8 cellular contexts compared by ENCODE assay signal in the genomic region with DNA sequence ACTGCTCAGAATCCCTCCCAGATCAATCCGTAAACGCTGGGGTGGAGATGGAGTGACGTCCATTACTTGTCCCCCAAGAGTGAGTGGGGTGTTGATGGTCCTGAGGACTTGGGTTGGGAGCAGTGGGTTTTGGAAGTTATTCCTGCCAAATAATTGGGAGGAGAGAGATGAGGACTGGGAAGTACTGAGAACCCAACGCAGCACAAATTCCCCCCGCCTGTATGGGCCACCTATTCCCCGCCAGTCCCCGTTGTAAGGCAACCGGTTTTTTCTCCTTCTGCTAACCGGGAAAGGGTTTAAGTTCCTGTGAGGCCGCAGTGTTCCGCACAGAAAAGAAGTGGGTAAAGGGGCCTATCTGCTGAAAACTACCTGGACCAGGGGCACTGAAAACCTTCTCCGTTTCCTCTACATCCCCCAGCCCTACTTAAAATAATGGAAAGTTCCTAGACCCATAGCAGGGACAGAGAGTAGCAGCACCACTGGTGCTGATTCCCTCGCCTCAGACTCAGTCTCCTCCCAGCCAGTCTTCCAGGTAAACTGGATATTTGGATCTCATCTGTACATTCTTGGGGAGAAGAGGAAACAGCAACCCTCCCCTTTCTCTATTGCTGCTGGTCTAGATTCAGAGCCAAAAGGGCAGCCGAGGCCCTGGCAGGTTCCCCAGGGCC. TPM values are rescaled to one million over a fixed set of nuclear protein-coding genes. Genes with fewer than 3 reads are reported as not detected.
DNase-seq lines count a peak whose midpoint lies in the region; ATAC-seq and TF ChIP-seq lines count a peak whose summit lies in the region.

No MANE protein-coding gene starts in this region.

- DNase-seq in AG04450 (ENCODE audit: low read depth, low spot score): no peak
- no peak for DNase-seq in epithelial cell of esophagus (ENCODE audit: low read depth)
- DNase-seq in naive thymus-derived CD8-positive, alpha-beta T cell: no peak
- DNase-seq in left colon: no peak
- DNase-seq in stimulated activated CD4-positive, alpha-beta T cell treated with anti-CD3 and anti-CD28 coated beads, Interleukin-12 subunit alpha, Interleukin-12 subunit beta, amount 100 ng/mL, for 4 hours: no peak
- no peak for DNase-seq in NCI-H82 treated with DMSO at 0.1 percent for 48 hours (lab: John Stamatoyannopoulos, UW; ENCODE audit: unreplicated experiment)

- POLR2A ChIA-PET in AG04450 (lab: Yijun Ruan, JAX): interaction anchor here (1.4 kb wide), 1 partner anchor 21 kb away, joined by 6 read pairs; no protein-coding TSS in a partner anchor
- POLR2A ChIA-PET in naive thymus-derived CD8-positive, alpha-beta T cell (lab: Charles Lee): interaction anchor here (1.9 kb wide), 1 partner anchor 37 kb away, joined by 6 read pairs; no protein-coding TSS in a partner anchor

- peaks cover 14 to 25% (median 22%) of the 10 kb centered on the region in 4 donors for H3K4me1 Mint-ChIP-seq in naive thymus-derived CD8-positive, alpha-beta T cell

- intact Hi-C loops in left colon (cut with DNase I, micrococcal nuclease): no loop called here

- CTCF ChIA-PET in AG04450 (lab: Charles Lee): interaction anchor here (1.4 to 2.3 kb wide), 2 partner anchors 20 kb away, joined by 6 to 16 read pairs; no protein-coding TSS in a partner anchor

- no peaks in the 10 kb centered on the region for H3K9me3 Mint-ChIP-seq in naive thymus-derived CD8-positive, alpha-beta T cell

- no peaks in the 10 kb centered on the region for H3F3A ChIP-seq in Loucy (ENCODE audit: low read depth)

- peaks cover 0 to 1% (median 0%) of the 10 kb centered on the region in 5 donors for H3K27me3 Mint-ChIP-seq in naive thymus-derived CD8-positive, alpha-beta T cell

- H3K9ac ChIP-seq in Loucy (ENCODE audit: low read depth, low read length, poor library complexity, severe bottlenecking): no peak overlapping the region

- no peaks in the 10 kb centered on the region for H3K9me2 ChIP-seq in Loucy (replicated peaks; ENCODE audit: low read depth, low read length)

- peak overlapping the region; percentile 62 to 91 (median 88) for H3K4me3 Mint-ChIP-seq in naive thymus-derived CD8-positive, alpha-beta T cell

- H3K4me2 ChIP-seq in Loucy (ENCODE audit: low read depth, low read length, poor library complexity, severe bottlenecking): peak overlapping the region; percentile 41

- H3K27ac ChIP-seq in AG04450 (ENCODE audit: low read depth, low read length): no peak overlapping the region

- H4K20me1 ChIP-seq in Loucy (ENCODE audit: insufficient read depth, low read length, poor library complexity, severe bottlenecking): no peaks in the 10 kb centered on the region

- H3K79me2 ChIP-seq in Loucy (ENCODE audit: insufficient read depth, low read length): no peaks in the 10 kb centered on the region

- H3K4me1 ChIP-seq in Loucy (ENCODE audit: insufficient read depth, low read length, poor library complexity, severe bottlenecking): peaks cover 4% of the 10 kb centered on the region

- peak overlapping the region; percentile 72; the same call in 1 of the 2 replicates for H2AFZ ChIP-seq in Loucy (ENCODE audit: low read length)

- H3K4me3 ChIP-seq in AG04450 (ENCODE audit: low read depth, low read length): peak overlapping the region; percentile 88
- no peak overlapping the region for H3K4me3 ChIP-seq in Loucy (ENCODE audit: low read length, poor library complexity, severe bottlenecking)
- peak overlapping the region; percentile 74 for H3K4me3 ChIP-seq in epithelial cell of esophagus (ENCODE audit: low read length)

- H3K27me3 ChIP-seq in AG04450 (ENCODE audit: control insufficient read depth, insufficient read depth, low read length) (no peaks in the 10 kb centered on the region), Loucy (ENCODE audit: insufficient read depth, low read length, poor library complexity, severe bottlenecking) (no peaks in the 10 kb centered on the region)

- no peaks in the 10 kb centered on the region for H3K36me3 ChIP-seq in Loucy (ENCODE audit: insufficient read depth, low read length)

- no peaks in the 10 kb centered on the region for H3K36me3 Mint-ChIP-seq in naive thymus-derived CD8-positive, alpha-beta T cell

- TF ChIP-seq CTCF in AG04450 (IDR thresholded peaks at IDR 0.05; ENCODE audit: low read depth, low read length): no peak
- TF ChIP-seq CTCF in Loucy (conservative IDR thresholded peaks at IDR 0.05; ENCODE audit: low read length): no peak
- TF ChIP-seq CTCF in epithelial cell of esophagus (IDR thresholded peaks at IDR 0.05; ENCODE audit: insufficient read depth, low read depth, low read length, missing control alignments): no peak

- H3K9me3 ChIP-seq in AG04450 (ENCODE audit: control insufficient read depth, insufficient read depth, low read length) (no peaks in the 10 kb centered on the region; the same call in 1 of the 2 replicates), Loucy (ENCODE audit: insufficient read depth, low read depth, low read length) (no peaks in the 10 kb centered on the region)

- peak overlapping the region in 8 of 10 donors; percentile 13 to 89 (median 56) for H3K27ac Mint-ChIP-seq in naive thymus-derived CD8-positive, alpha-beta T cell

- no peak for ATAC-seq in naive thymus-derived CD8-positive, alpha-beta T cell
- ATAC-seq in left colon: no peak
- ATAC-seq in GM21576 (IDR thresholded peaks at IDR 0.05; ENCODE audit: unreplicated experiment): no peak

RNA-seq across cellular contexts. Expression of gene LURAP1, which starts 0.7 kb away (rescaled TPM):
- polyA plus RNA-seq in AG04450 (2011; rRNA removed): 2.4 and 2.6 TPM in 2 replicates
- polyA minus RNA-seq in AG04450 (2011; rRNA and poly(A)+ RNA removed): 2.1 and 2.9 TPM in 2 replicates
- total RNA-seq in naive thymus-derived CD8-positive, alpha-beta T cell: under 1 TPM; 0.33 to 0.65 TPM
- under 1 TPM in 1 of 3 donors, not detected in 2; 0.30 TPM for polyA plus RNA-seq in naive thymus-derived CD8-positive, alpha-beta T cell
- 1 to 10 TPM; 1.1 to 1.5 TPM for total RNA-seq in left colon

RNA-seq across cellular contexts. Expression of gene POMGNT1, which starts 5.6 kb away (rescaled TPM):
- polyA plus RNA-seq in AG04450 (2011; rRNA removed): 41.9 and 50.8 TPM in 2 replicates
- 48.1 and 55.6 TPM in 2 replicates for polyA minus RNA-seq in AG04450 (2011; rRNA and poly(A)+ RNA removed)
- total RNA-seq in naive thymus-derived CD8-positive, alpha-beta T cell: 10 to 100 TPM; 46.0 to 52.3 TPM
- 10 to 100 TPM; 23.5 to 33.4 (median 24.0) TPM for polyA plus RNA-seq in naive thymus-derived CD8-positive, alpha-beta T cell
- total RNA-seq in left colon: 10 to 100 TPM; 27.3 to 31.9 TPM

RNA-seq across cellular contexts. Expression of gene P3R3URF, which starts 27.6 kb away (rescaled TPM):
- not detected in 2 replicates for polyA plus RNA-seq in AG04450 (2011; rRNA removed)
- polyA minus RNA-seq in AG04450 (2011; rRNA and poly(A)+ RNA removed): not detected in 2 replicates
- total RNA-seq in naive thymus-derived CD8-positive, alpha-beta T cell: not detected
- not detected for polyA plus RNA-seq in naive thymus-derived CD8-positive, alpha-beta T cell
- not detected for total RNA-seq in left colon

RNA-seq across cellular contexts. Expression of gene TSPAN1, which starts 29.0 kb away (rescaled TPM):
- 0.43 and 0.45 TPM in 2 replicates for polyA plus RNA-seq in AG04450 (2011; rRNA removed)
- 0.83 TPM in 1 of 2 replicates, not detected in the other for polyA minus RNA-seq in AG04450 (2011; rRNA and poly(A)+ RNA removed)
- not detected for total RNA-seq in naive thymus-derived CD8-positive, alpha-beta T cell
- not detected for polyA plus RNA-seq in naive thymus-derived CD8-positive, alpha-beta T cell
- total RNA-seq in left colon: 1,000 to 10,000 TPM; 1,260 to 2,050 TPM

RNA-seq across cellular contexts. Expression of gene RAD54L, which starts 43.7 kb away (rescaled TPM):
- 1.8 and 1.9 TPM in 2 replicates for polyA plus RNA-seq in AG04450 (2011; rRNA removed)
- 2.7 and 3.1 TPM in 2 replicates for polyA minus RNA-seq in AG04450 (2011; rRNA and poly(A)+ RNA removed)
- 1 to 10 TPM in 1 of 2 experiments, under 1 TPM in 1; 0.80 to 1.0 TPM for total RNA-seq in naive thymus-derived CD8-positive, alpha-beta T cell
- under 1 TPM in 1 of 3 donors, not detected in 2; 0.27 TPM for polyA plus RNA-seq in naive thymus-derived CD8-positive, alpha-beta T cell
- total RNA-seq in left colon: 1 to 10 TPM; 2.8 to 7.4 TPM
